ENCODE assay signal across 17 cellular contexts in the genomic region with DNA sequence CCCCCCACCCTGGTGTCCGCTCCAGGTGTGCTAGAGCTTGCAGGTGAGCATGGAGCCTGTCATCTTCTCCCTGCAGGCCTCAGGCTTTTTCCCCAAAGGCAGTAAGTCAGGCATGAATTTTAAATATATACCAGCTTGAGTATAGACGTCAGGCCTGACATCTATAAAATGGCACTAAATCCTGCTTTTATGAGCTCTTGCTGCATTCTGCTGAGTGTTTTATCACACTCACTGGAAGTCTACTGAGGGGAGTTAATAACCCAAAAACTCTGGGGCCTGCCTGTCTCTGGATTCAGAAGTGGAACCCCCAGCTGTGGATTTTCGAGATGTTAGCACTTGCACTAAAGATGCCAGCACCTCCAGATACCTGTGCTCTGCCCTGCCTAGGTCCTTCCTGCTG.
DNase-seq lines count a peak whose midpoint lies in the region; ATAC-seq and TF ChIP-seq lines count a peak whose summit lies in the region.
"Had no signal": no experiment of that assay in that cellular context is flagged by ENCODE, and none has a peak within 500 bp of the region (broad histone marks: within the 10 kb centered on the region; RNA-seq: fewer than 3 reads in every experiment).

No MANE protein-coding gene starts in this region.

- H3K9me3 ChIP-seq in DND-41 (ENCODE audit: insufficient read depth, low read length, severe bottlenecking): no peaks in the 10 kb centered on the region
- H3K9me3 ChIP-seq in KOPT-K1 (ENCODE audit: insufficient read depth, low read length, poor library complexity, severe bottlenecking): no peaks in the 10 kb centered on the region
- no peaks in the 10 kb centered on the region for H3K9me3 ChIP-seq in OCI-LY7 (ENCODE audit: low read length)
- H3K9me3 ChIP-seq in neuronal stem cell (replicated peaks in 1 of 2; ENCODE audit: control insufficient read depth in 2 of 2, insufficient read depth in 1 of 2, low read depth in 1 of 2, low read length in 2 of 2): no peaks in the 10 kb centered on the region
- H3K9me3 ChIP-seq: Caco-2 had no signal

- no peak overlapping the region for H3K4me3 ChIP-seq in DND-41 (ENCODE audit: low read depth in 1 of 2, low read length in 2 of 2)
- no peak overlapping the region for H3K4me3 ChIP-seq in OCI-LY7 (ENCODE audit: low read depth, low read length, poor library complexity, severe bottlenecking)
- no peak overlapping the region for H3K4me3 ChIP-seq in neuronal stem cell (ENCODE audit: low read length in 2 of 2)
- H3K4me3 ChIP-seq: GM12878 had no signal

- no peaks in the 10 kb centered on the region for H3K9me2 ChIP-seq in OCI-LY7 (ENCODE audit: insufficient read depth, low read length)

- H3K36me3 ChIP-seq in DND-41 (ENCODE audit: insufficient read depth, low read length) (no peaks in the 10 kb centered on the region), KOPT-K1 (ENCODE audit: insufficient read depth, low read length) (no peaks in the 10 kb centered on the region), OCI-LY7 (ENCODE audit: insufficient read depth, low read length) (no peaks in the 10 kb centered on the region), neuronal stem cell (replicated peaks in 1 of 2; ENCODE audit: control insufficient read depth in 2 of 2, insufficient read depth in 2 of 2, low read length in 2 of 2) (no peaks in the 10 kb centered on the region)

- H3K79me2 ChIP-seq in DND-41 (ENCODE audit: insufficient read depth, low read length) (no peaks in the 10 kb centered on the region), OCI-LY7 (ENCODE audit: insufficient read depth, low read depth, low read length) (no peaks in the 10 kb centered on the region)

- H2BK12ac ChIP-seq in neuronal stem cell (ENCODE audit: low read length): no peak overlapping the region

- POLR2A ChIA-PET in OCI-LY7 (lab: Charles Lee): interaction anchor here (0.9 kb wide), 1 partner anchor 36 kb away, joined by 5 read pairs; no protein-coding TSS in a partner anchor
- POLR2A ChIA-PET in activated CD4-positive, alpha-beta memory T cell treated with anti-CD3 and anti-CD28 coated beads, Interleukin-2, amount 10 ng/mL, durations not matched to agents 7 days and 5 days (lab: Charles Lee): no interaction called here

- peaks cover 20% of the 10 kb centered on the region for H3K27me3 Mint-ChIP-seq in activated CD4-positive, alpha-beta memory T cell treated with anti-CD3 and anti-CD28 coated beads, Interleukin-2, amount 10 ng/mL, durations not matched to agents 7 days and 5 days
- H3K27me3 Mint-ChIP-seq: B cell had no signal

- no peak for TF ChIP-seq CTCF in DND-41 (IDR thresholded peaks at IDR 0.05; ENCODE audit: borderline replicate concordance, extremely low read depth, low read length, poor library complexity, severe bottlenecking)
- TF ChIP-seq CTCF in OCI-LY7 (conservative IDR thresholded peaks at IDR 0.05; ENCODE audit: low read length): no peak

- H3K4me3 Mint-ChIP-seq in activated CD4-positive, alpha-beta memory T cell treated with anti-CD3 and anti-CD28 coated beads, Interleukin-2, amount 10 ng/mL, durations not matched to agents 7 days and 5 days: no peak overlapping the region
- H3K4me3 Mint-ChIP-seq: B cell; CD14-positive monocyte; CD8-positive, alpha-beta T cell had no signal

- no TSS peak for BruUV-seq in OCI-LY7 (replicated peaks; lab: Mats Ljungman, UMichigan)

- H3K4me1 Mint-ChIP-seq in activated CD4-positive, alpha-beta memory T cell treated with anti-CD3 and anti-CD28 coated beads, Interleukin-2, amount 10 ng/mL, durations not matched to agents 7 days and 5 days: peaks cover 2% of the 10 kb centered on the region
- H3K4me1 Mint-ChIP-seq: B cell had no signal

- H3K14ac ChIP-seq in neuronal stem cell (ENCODE audit: low read length): no peak overlapping the region

- H3K27ac Mint-ChIP-seq in activated CD4-positive, alpha-beta memory T cell treated with anti-CD3 and anti-CD28 coated beads, Interleukin-2, amount 10 ng/mL, durations not matched to agents 7 days and 5 days: no peak overlapping the region
- H3K27ac Mint-ChIP-seq: B cell; CD8-positive, alpha-beta T cell had no signal

- DNase-seq in DND-41 (no peak), OCI-LY7 (ENCODE audit: low spot score) (no peak), neuronal stem cell (ENCODE audit: low spot score) (no peak), glomerular visceral epithelial cell (ENCODE audit: extremely low spot score) (no peak), cardiac septum (ENCODE audit: low spot score) (no peak)
- DNase-seq in activated CD4-positive, alpha-beta memory T cell treated with anti-CD3 and anti-CD28 coated beads, Interleukin-2, amount 10 ng/mL, durations not matched to agents 7 days and 5 days: no peak
- DNase-seq: Caco-2; CD8-positive, alpha-beta T cell; DMS53; IMR-90; KBM-7 had no signal

- ATAC-seq in DND-41 (ENCODE audit: insufficient read depth, low read depth) (no peak), GM19351 (IDR thresholded peaks at IDR 0.05; ENCODE audit: unreplicated experiment) (no peak)
- ATAC-seq: CD8-positive, alpha-beta T cell; GM12878; HCT116 had no signal

- H3K23ac ChIP-seq in neuronal stem cell (ENCODE audit: low read depth, low read length, poor library complexity): no peak overlapping the region

- no peak overlapping the region for H2BK5ac ChIP-seq in neuronal stem cell (ENCODE audit: low read length)

- H2BK15ac ChIP-seq in neuronal stem cell (ENCODE audit: low read length): no peak overlapping the region

- no peak overlapping the region for H3K18ac ChIP-seq in neuronal stem cell (ENCODE audit: low read length)

- CTCF ChIA-PET in OCI-LY7 (lab: Charles Lee; ENCODE audit: unreplicated experiment): no interaction called here
- CTCF ChIA-PET in activated CD4-positive, alpha-beta memory T cell treated with anti-CD3 and anti-CD28 coated beads, Interleukin-2, amount 10 ng/mL, durations not matched to agents 7 days and 5 days (lab: Charles Lee): no interaction called here

- no peaks in the 10 kb centered on the region for H3K36me3 Mint-ChIP-seq in activated CD4-positive, alpha-beta memory T cell treated with anti-CD3 and anti-CD28 coated beads, Interleukin-2, amount 10 ng/mL, durations not matched to agents 7 days and 5 days (ENCODE audit: low read depth)
- H3K36me3 Mint-ChIP-seq: CD8-positive, alpha-beta T cell had no signal

- H3K27ac ChIP-seq in DND-41 (ENCODE audit: low read length): peak overlapping the region; percentile 26; the same call in 1 of the 2 replicates
- peak overlapping the region; percentile 54 for H3K27ac ChIP-seq in KOPT-K1 (ENCODE audit: low read depth, low read length, poor library complexity, severe bottlenecking)
- no peak overlapping the region for H3K27ac ChIP-seq in OCI-LY7 (ENCODE audit: low read depth, low read length, poor library complexity, severe bottlenecking)
- H3K27ac ChIP-seq in neuronal stem cell (replicated peaks; ENCODE audit: low read length): no peak overlapping the region

- intact Hi-C loops in OCI-LY7 (cut with micrococcal nuclease; ENCODE audit: unreplicated experiment) (no loop called here), cardiac septum (cut with DNase I) (no loop called here)

- no peak overlapping the region for H3K4me2 ChIP-seq in DND-41 (ENCODE audit: insufficient read depth, low read length)
- no peak overlapping the region for H3K4me2 ChIP-seq in OCI-LY7 (ENCODE audit: low read length)
- H3K4me2 ChIP-seq in neuronal stem cell (ENCODE audit: insufficient read depth, low read length, poor library complexity, severe bottlenecking): no peak overlapping the region

- no peak overlapping the region for H4K8ac ChIP-seq in neuronal stem cell (ENCODE audit: low read depth, low read length)

- peak overlapping the region; percentile 40 for H2AK5ac ChIP-seq in neuronal stem cell (ENCODE audit: low read depth, low read length)

- no peak overlapping the region for H4K91ac ChIP-seq in neuronal stem cell (ENCODE audit: low read depth, low read length, poor library complexity)

- H3K4ac ChIP-seq in neuronal stem cell (ENCODE audit: low read length): no peak overlapping the region

- no CpG with 5 or more reads among the region's 3 CpGs for WGBS in neuronal stem cell (ENCODE audit: extremely low coverage in 2 of 2, insufficient read length in 2 of 2, insufficient replicate concordance in 1 of 2), 2 donors

- H3K27me3 ChIP-seq in DND-41 (ENCODE audit: insufficient read depth, low read length, poor library complexity): no peaks in the 10 kb centered on the region
- H3K27me3 ChIP-seq in neuronal stem cell (ENCODE audit: control insufficient read depth in 3 of 3, insufficient read depth in 3 of 3, low read depth in 1 of 3, low read length in 3 of 3): peaks cover 0 to 5% (median 0%) of the 10 kb centered on the region in 3 experiments

- H3K4me1 ChIP-seq in DND-41 (ENCODE audit: insufficient read depth, low read length) (peaks cover 16% of the 10 kb centered on the region), OCI-LY7 (ENCODE audit: insufficient read depth, low read length, poor library complexity, severe bottlenecking) (peaks cover 52% of the 10 kb centered on the region), neuronal stem cell (ENCODE audit: control insufficient read depth in 2 of 2, insufficient read depth in 1 of 2, low read depth in 1 of 2, low read length in 2 of 2) (peaks cover 0 to 2% of the 10 kb centered on the region in 2 donors)
- H3K4me1 ChIP-seq: Caco-2 had no signal

- H3K9me3 Mint-ChIP-seq in activated CD4-positive, alpha-beta memory T cell treated with anti-CD3 and anti-CD28 coated beads, Interleukin-2, amount 10 ng/mL, durations not matched to agents 7 days and 5 days: no peaks in the 10 kb centered on the region
- H3K9me3 Mint-ChIP-seq: CD14-positive monocyte; CD8-positive, alpha-beta T cell had no signal

- no peaks in the 10 kb centered on the region for H4K20me1 ChIP-seq in DND-41 (ENCODE audit: insufficient read depth, low read length)
- H4K20me1 ChIP-seq in OCI-LY7 (ENCODE audit: insufficient read depth, low read length): no peaks in the 10 kb centered on the region

- H3K9ac ChIP-seq in DND-41 (ENCODE audit: low read depth, low read length): no peak overlapping the region
- H3K9ac ChIP-seq in neuronal stem cell (ENCODE audit: low read depth, low read length, poor library complexity): no peak overlapping the region

- H3K79me1 ChIP-seq in neuronal stem cell (ENCODE audit: low read depth, low read length): no peaks in the 10 kb centered on the region

- H2BK120ac ChIP-seq in neuronal stem cell (ENCODE audit: low read depth, low read length): no peak overlapping the region

- no peak overlapping the region for H2AFZ ChIP-seq in DND-41 (ENCODE audit: low read depth, low read length)
- H2AFZ ChIP-seq in OCI-LY7 (ENCODE audit: low read length): 0 out of 2 replicates have a peak overlapping the region, but pooled peaks have one; percentile 14
- no peak overlapping the region for H2AFZ ChIP-seq in neuronal stem cell (ENCODE audit: low read length)

Comparison
In these comparisons a context has a peak if more than half of its experiments do, and no peak if none do; other contexts are left out.
1. H3K27ac ChIP-seq: peak in DND-41 (single experiment) and KOPT-K1 (single experiment); none in OCI-LY7 (single experiment) and neuronal stem cell (single experiment).